In genomic region chr5:135843571-135844337, GRCh38 we compare ENCODE assay signal across 23 cellular contexts. TPM values are rescaled to one million over a fixed set of nuclear protein-coding genes. Genes with fewer than 3 reads are reported as not detected.
DNase-seq lines count a peak whose midpoint lies in the region; ATAC-seq and TF ChIP-seq lines count a peak whose summit lies in the region.
"Had no signal": no experiment of that assay in that cellular context is flagged by ENCODE, and none has a peak within 500 bp of the region (broad histone marks: within the 10 kb centered on the region; RNA-seq: fewer than 3 reads in every experiment).

No MANE protein-coding gene starts in this region.

- peaks cover 13% of the 10 kb centered on the region for H3K27me3 Mint-ChIP-seq in activated T-cell treated with anti-CD3 and anti-CD28 coated beads, Interleukin-2, amount 50 U/mL, for 72 hours (ENCODE audit: low read depth)

- no peak overlapping the region for H3K4me3 Mint-ChIP-seq in activated T-cell treated with anti-CD3 and anti-CD28 coated beads, Interleukin-2, amount 50 U/mL, for 72 hours
- H3K4me3 Mint-ChIP-seq: activated B cell treated with CpG ODN at 0.5 μM for 24 hours; CD4-positive, alpha-beta T cell; T-cell had no signal

- H3K4me1 Mint-ChIP-seq in activated T-cell treated with anti-CD3 and anti-CD28 coated beads, Interleukin-2, amount 50 U/mL, for 72 hours (ENCODE audit: low read depth): no peaks in the 10 kb centered on the region
- H3K4me1 Mint-ChIP-seq: activated B cell treated with CpG ODN at 0.5 μM for 24 hours, T-cell had no signal

- H3K36me3 Mint-ChIP-seq in activated T-cell treated with anti-CD3 and anti-CD28 coated beads, Interleukin-2, amount 50 U/mL, for 72 hours (ENCODE audit: insufficient read depth in 2 of 2): no peaks in the 10 kb centered on the region
- H3K36me3 Mint-ChIP-seq: T-cell had no signal

- H3K27ac Mint-ChIP-seq in activated T-cell treated with anti-CD3 and anti-CD28 coated beads, Interleukin-2, amount 50 U/mL, for 72 hours: no peak overlapping the region
- H3K27ac Mint-ChIP-seq: activated B cell treated with CpG ODN at 0.5 μM for 24 hours; CD4-positive, alpha-beta T cell; T-cell had no signal

- peaks cover 0 to 2% of the 10 kb centered on the region in 2 donors for H3K9me3 Mint-ChIP-seq in activated T-cell treated with anti-CD3 and anti-CD28 coated beads, Interleukin-2, amount 50 U/mL, for 72 hours
- H3K9me3 Mint-ChIP-seq: CD4-positive, alpha-beta T cell; T-cell had no signal

- H3K27ac ChIP-seq in angular gyrus (ENCODE audit: low read depth, low read length): peak overlapping the region; percentile 91
- H3K27ac ChIP-seq: PC-9, vagina had no signal

- no peak for TF ChIP-seq CTCF in GM20000 (IDR thresholded peaks at IDR 0.05; ENCODE audit: extremely low read depth, missing control alignments)

- DNase-seq in Ammon's horn (ENCODE audit: low spot score): peak; percentile 82
- DNase-seq in islet precursor cell: peak; percentile 50
- peak; percentile 72 for DNase-seq in occipital lobe (lab: John Stamatoyannopoulos, UW)
- no peak for DNase-seq in GM20000 (ENCODE audit: low spot score)
- no peak for DNase-seq in activated T-cell treated with anti-CD3 and anti-CD28 coated beads, Interleukin-2, amount 50 U/mL, for 72 hours
- DNase-seq: activated B cell treated with CpG ODN at 0.5 μM for 24 hours; activated effector memory CD4-positive, alpha-beta T cell treated with anti-CD3 and anti-CD28 coated beads, Interleukin-2, amount 50 U/mL, for 16 hours; amniotic stem cell; CD4-positive, alpha-beta T cell; cortex of kidney; glutamatergic neuron; kidney; NCI-H1092; NCI-H774; PC-9; stimulated activated naive CD4-positive, alpha-beta T cell treated with Interleukin-2 at 50 U/mL for 16 hours; T-cell had no signal

- no peak for ATAC-seq in HG02973 (IDR thresholded peaks at IDR 0.05; ENCODE audit: unreplicated experiment)
- no peak for ATAC-seq in activated T-cell treated with anti-CD3 and anti-CD28 coated beads, Interleukin-2, amount 50 U/mL, for 72 hours (replicated peaks in 1 of 2)
- no peak for ATAC-seq in GM21423 (IDR thresholded peaks at IDR 0.05; ENCODE audit: unreplicated experiment)
- ATAC-seq: T-cell had no signal

RNA-seq across cellular contexts. Expression of gene SLC25A48, which starts 9.3 kb away (rescaled TPM):
- 0.62 TPM for total RNA-seq in occipital lobe
- not detected for total RNA-seq in activated T-cell treated with anti-CD3 and anti-CD28 coated beads, Interleukin-2, amount 50 U/mL, for 72 hours
- total RNA-seq: activated B cell treated with CpG ODN at 0.5 μM for 24 hours; CD4-positive, alpha-beta T cell; myocyte; PC-9; pulmonary artery endothelial cell; T-cell had no signal

RNA-seq across cellular contexts. Expression of gene IL9, which starts 51.9 kb away (rescaled TPM):
- total RNA-seq in occipital lobe: not detected
- total RNA-seq in activated T-cell treated with anti-CD3 and anti-CD28 coated beads, Interleukin-2, amount 50 U/mL, for 72 hours: 10 to 100 TPM in 1 of 2 donors, 1 to 10 TPM in 1; 2.6 to 22.7 TPM
- total RNA-seq: activated B cell treated with CpG ODN at 0.5 μM for 24 hours; CD4-positive, alpha-beta T cell; kidney; myocyte; PC-9; pulmonary artery endothelial cell; T-cell; vagina had no signal

Comparison
In these comparisons a context has a peak if more than half of its experiments do, and no peak if none do; other contexts are left out.
1. DNase-seq: peak in Ammon's horn (single experiment), islet precursor cell (single experiment) and occipital lobe (single experiment); none in GM20000 (single experiment) and activated T-cell treated with anti-CD3 and anti-CD28 coated beads, Interleukin-2, amount 50 U/mL, for 72 hours (0 of 2).